ENCODE assay signal across 8 cellular contexts in genomic region chr4:149264093-149264733, GRCh38.
DNase-seq lines count a peak whose midpoint lies in the region; ATAC-seq, FAIRE-seq and TF ChIP-seq lines count a peak whose summit lies in the region.

No MANE protein-coding gene starts in this region.

- ATAC-seq in CD4-positive, alpha-beta T cell (ENCODE audit: poor library complexity), result no peak
- peak; percentile 90 for ATAC-seq in GM18499 (IDR thresholded peaks at IDR 0.05; ENCODE audit: insufficient read depth, unreplicated experiment)
- peak; percentile 87 for ATAC-seq in HG02759 (IDR thresholded peaks at IDR 0.05; ENCODE audit: unreplicated experiment)
- no peak for ATAC-seq in HG03097 (IDR thresholded peaks at IDR 0.05; ENCODE audit: low FRiP score, unreplicated experiment)

- H3K27ac Mint-ChIP-seq in CD4-positive, alpha-beta T cell, result no peak overlapping the region

- no peaks in the 10 kb centered on the region for H3K9me3 ChIP-seq in CD4-positive, alpha-beta T cell (ENCODE audit: control insufficient read depth, low read length)
- H3K9me3 ChIP-seq in adipocyte (ENCODE audit: control insufficient read depth, low read length), result no peaks in the 10 kb centered on the region
- H3K9me3 ChIP-seq in kidney (ENCODE audit: control insufficient read depth in 1 of 2, low read length in 2 of 2), result no peaks in the 10 kb centered on the region

- no peaks in the 10 kb centered on the region for H3K4me1 Mint-ChIP-seq in CD4-positive, alpha-beta T cell (ENCODE audit: low read depth)

- H3K27me3 Mint-ChIP-seq in CD4-positive, alpha-beta T cell, result no peaks in the 10 kb centered on the region

- H3K4me1 ChIP-seq in adipocyte (ENCODE audit: control insufficient read depth, insufficient read depth, low read length), result no peaks in the 10 kb centered on the region
- H3K4me1 ChIP-seq in kidney (ENCODE audit: control insufficient read depth in 1 of 2, insufficient read depth in 1 of 2, low read depth in 1 of 2, low read length in 2 of 2), result no peaks in the 10 kb centered on the region

- no peak overlapping the region for H3K4me3 ChIP-seq in adipocyte (ENCODE audit: low read length)
- H3K4me3 ChIP-seq in kidney (ENCODE audit: low read length in 2 of 2), result no peak overlapping the region

- H3K4me3 Mint-ChIP-seq in CD4-positive, alpha-beta T cell, result no peak overlapping the region

- H3K27ac ChIP-seq in CD4-positive, alpha-beta T cell (ENCODE audit: low read depth, low read length), result no peak overlapping the region
- H3K27ac ChIP-seq in kidney (ENCODE audit: low read depth in 2 of 2, low read length in 2 of 2), result no peak overlapping the region

- H3K27me3 ChIP-seq in CD4-positive, alpha-beta T cell (ENCODE audit: control insufficient read depth, insufficient read depth, low read length), result no peaks in the 10 kb centered on the region
- no peaks in the 10 kb centered on the region for H3K27me3 ChIP-seq in adipocyte (replicated peaks; ENCODE audit: control insufficient read depth, insufficient read depth, low read length)

- no peak for FAIRE-seq in kidney (lab: Jason Lieb, UNC)

- no peaks in the 10 kb centered on the region for H3K36me3 ChIP-seq in adipocyte (ENCODE audit: control insufficient read depth, insufficient read depth, low read length, severe bottlenecking)
- no peaks in the 10 kb centered on the region for H3K36me3 ChIP-seq in kidney (ENCODE audit: control insufficient read depth in 1 of 2, insufficient read depth in 2 of 2, low read length in 2 of 2)

- intact Hi-C loops in CD4-positive, alpha-beta T cell (cut with DNase I, micrococcal nuclease), result loop anchor here (5.0 to 10.0 kb wide), 2 partner anchors 1242 to 1249 kb away; no protein-coding TSS in a partner anchor
- intact Hi-C loops in kidney (cut with DNase I) (no loop called here), posterior cingulate gyrus (cut with DNase I) (no loop called here)

- TF ChIP-seq CTCF in CD4-positive, alpha-beta T cell (IDR thresholded peaks at IDR 0.05), result peak; percentile 41
- TF ChIP-seq CTCF in kidney (IDR thresholded peaks at IDR 0.05; ENCODE audit: borderline replicate concordance, extremely low read depth, insufficient read depth), result peak; percentile 73

- no peaks in the 10 kb centered on the region for H3K9me3 Mint-ChIP-seq in CD4-positive, alpha-beta T cell

- no peaks in the 10 kb centered on the region for H3K36me3 Mint-ChIP-seq in CD4-positive, alpha-beta T cell (ENCODE audit: low read depth)

- POLR2A ChIA-PET in CD4-positive, alpha-beta T cell (lab: Charles Lee), result no interaction called here

- CTCF ChIA-PET in CD4-positive, alpha-beta T cell (lab: Charles Lee), result no interaction called here

- H3K9ac ChIP-seq in adipocyte (ENCODE audit: low read length) (no peak overlapping the region), kidney (ENCODE audit: low read length in 2 of 2) (no peak overlapping the region)

- no peak for DNase-seq in CD4-positive, alpha-beta T cell
- DNase-seq in NCI-H1694 treated with DMSO at 0.1 percent for 48 hours (lab: John Stamatoyannopoulos, UW) (peak; percentile 54), adipocyte (ENCODE audit: low read depth) (peak; percentile 76), kidney (no peak), posterior cingulate gyrus (no peak)

Comparison
In these comparisons a context has a peak if more than half of its experiments do, and no peak if none do; other contexts are left out.
1. ATAC-seq: peak in GM18499 (single experiment) and HG02759 (single experiment); none in CD4-positive, alpha-beta T cell (single experiment) and HG03097 (single experiment).
2. DNase-seq: peak in NCI-H1694 treated with DMSO at 0.1 percent for 48 hours (single experiment) and adipocyte (single experiment); none in CD4-positive, alpha-beta T cell (0 of 10), kidney (single experiment) and posterior cingulate gyrus (0 of 10).
3. intact Hi-C loops: an anchor here in CD4-positive, alpha-beta T cell (5.0 to 10.0 kb wide); none called in kidney and posterior cingulate gyrus.